In the genomic region with DNA sequence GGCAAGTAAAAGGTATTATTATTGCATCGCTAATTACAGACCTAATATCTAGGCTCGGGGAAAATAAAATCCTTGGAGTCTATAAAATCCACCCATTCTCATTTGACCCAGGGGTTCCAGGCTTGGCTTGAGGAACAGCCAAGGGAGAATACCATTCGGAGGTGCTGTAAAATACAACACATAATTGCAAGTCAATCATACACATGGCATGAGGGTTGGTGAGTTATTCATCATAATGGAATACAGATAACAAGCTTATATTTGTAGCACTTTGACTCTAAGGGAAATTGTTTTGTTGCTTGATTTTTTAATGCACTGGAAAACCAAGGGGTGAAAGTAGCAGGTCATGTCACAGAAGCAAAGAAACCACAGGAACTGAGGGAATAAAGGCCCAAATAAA, we compare ENCODE assay signal across 9 cellular contexts. TPM values are rescaled to one million over a fixed set of nuclear protein-coding genes. Genes with fewer than 3 reads are reported as not detected.
"Had no signal": no experiment of that assay in that cellular context is flagged by ENCODE, and none has a peak within 500 bp of the region (broad histone marks: within the 10 kb centered on the region; RNA-seq: fewer than 3 reads in every experiment).

No MANE protein-coding gene starts in this region.

- H3K36me3 ChIP-seq: HAP-1 had no signal

- ATAC-seq: GM23338, HCT116 had no signal

- H2AFZ ChIP-seq: GM23248, GM23338 had no signal

- H3K4me2 ChIP-seq: GM23338 had no signal

- DNase-seq: GM23248, GOT3, H7, H9, HCEC 1CT, HFFc6 had no signal

- H3K27ac ChIP-seq: GM23248 had no signal

- H3K4me1 ChIP-seq: HAP-1 had no signal

- H3K9me3 ChIP-seq: HAP-1 had no signal

- H3K4me3 ChIP-seq: GM23248, GM23338, HAP-1 had no signal

- H3K9ac ChIP-seq: GM23248 had no signal

RNA-seq across cellular contexts. Expression of a gene that starts 23.0 kb away (rescaled TPM):
- total RNA-seq: GM23248, HFFc6 had no signal
